Comparison of ENCODE assay signal across 4 cellular contexts in genomic region chrX:3465017-3465416, GRCh38.
"Had no signal": no experiment of that assay in that cellular context is flagged by ENCODE, and none has a peak within 500 bp of the region (broad histone marks: within the 10 kb centered on the region; RNA-seq: fewer than 3 reads in every experiment).

No MANE protein-coding gene starts in this region.

- H3K4me3 Mint-ChIP-seq: IgD-negative memory B cell had no signal

- H3K4me1 Mint-ChIP-seq: IgD-negative memory B cell had no signal

- H3K27me3 Mint-ChIP-seq: IgD-negative memory B cell had no signal

- DNase-seq: IMR-90, KBM-7, KG1 had no signal

- H3K36me3 Mint-ChIP-seq: IgD-negative memory B cell had no signal
